ENCODE assay signal across 1 cellular context in genomic region chr3:51860703-51861665, GRCh38.
TF ChIP-seq lines count a peak whose summit lies in the region.

Gene IQCF2 (plus strand): TSS chr3:51861615. CDS start chr3:51861667, 52 bp downstream.

TF ChIP-seq in K562, 482 proteins besides CTCF, POLR2A, EP300 and RAD21 (continued from another document):
- TF ChIP-seq, protein P1, sequence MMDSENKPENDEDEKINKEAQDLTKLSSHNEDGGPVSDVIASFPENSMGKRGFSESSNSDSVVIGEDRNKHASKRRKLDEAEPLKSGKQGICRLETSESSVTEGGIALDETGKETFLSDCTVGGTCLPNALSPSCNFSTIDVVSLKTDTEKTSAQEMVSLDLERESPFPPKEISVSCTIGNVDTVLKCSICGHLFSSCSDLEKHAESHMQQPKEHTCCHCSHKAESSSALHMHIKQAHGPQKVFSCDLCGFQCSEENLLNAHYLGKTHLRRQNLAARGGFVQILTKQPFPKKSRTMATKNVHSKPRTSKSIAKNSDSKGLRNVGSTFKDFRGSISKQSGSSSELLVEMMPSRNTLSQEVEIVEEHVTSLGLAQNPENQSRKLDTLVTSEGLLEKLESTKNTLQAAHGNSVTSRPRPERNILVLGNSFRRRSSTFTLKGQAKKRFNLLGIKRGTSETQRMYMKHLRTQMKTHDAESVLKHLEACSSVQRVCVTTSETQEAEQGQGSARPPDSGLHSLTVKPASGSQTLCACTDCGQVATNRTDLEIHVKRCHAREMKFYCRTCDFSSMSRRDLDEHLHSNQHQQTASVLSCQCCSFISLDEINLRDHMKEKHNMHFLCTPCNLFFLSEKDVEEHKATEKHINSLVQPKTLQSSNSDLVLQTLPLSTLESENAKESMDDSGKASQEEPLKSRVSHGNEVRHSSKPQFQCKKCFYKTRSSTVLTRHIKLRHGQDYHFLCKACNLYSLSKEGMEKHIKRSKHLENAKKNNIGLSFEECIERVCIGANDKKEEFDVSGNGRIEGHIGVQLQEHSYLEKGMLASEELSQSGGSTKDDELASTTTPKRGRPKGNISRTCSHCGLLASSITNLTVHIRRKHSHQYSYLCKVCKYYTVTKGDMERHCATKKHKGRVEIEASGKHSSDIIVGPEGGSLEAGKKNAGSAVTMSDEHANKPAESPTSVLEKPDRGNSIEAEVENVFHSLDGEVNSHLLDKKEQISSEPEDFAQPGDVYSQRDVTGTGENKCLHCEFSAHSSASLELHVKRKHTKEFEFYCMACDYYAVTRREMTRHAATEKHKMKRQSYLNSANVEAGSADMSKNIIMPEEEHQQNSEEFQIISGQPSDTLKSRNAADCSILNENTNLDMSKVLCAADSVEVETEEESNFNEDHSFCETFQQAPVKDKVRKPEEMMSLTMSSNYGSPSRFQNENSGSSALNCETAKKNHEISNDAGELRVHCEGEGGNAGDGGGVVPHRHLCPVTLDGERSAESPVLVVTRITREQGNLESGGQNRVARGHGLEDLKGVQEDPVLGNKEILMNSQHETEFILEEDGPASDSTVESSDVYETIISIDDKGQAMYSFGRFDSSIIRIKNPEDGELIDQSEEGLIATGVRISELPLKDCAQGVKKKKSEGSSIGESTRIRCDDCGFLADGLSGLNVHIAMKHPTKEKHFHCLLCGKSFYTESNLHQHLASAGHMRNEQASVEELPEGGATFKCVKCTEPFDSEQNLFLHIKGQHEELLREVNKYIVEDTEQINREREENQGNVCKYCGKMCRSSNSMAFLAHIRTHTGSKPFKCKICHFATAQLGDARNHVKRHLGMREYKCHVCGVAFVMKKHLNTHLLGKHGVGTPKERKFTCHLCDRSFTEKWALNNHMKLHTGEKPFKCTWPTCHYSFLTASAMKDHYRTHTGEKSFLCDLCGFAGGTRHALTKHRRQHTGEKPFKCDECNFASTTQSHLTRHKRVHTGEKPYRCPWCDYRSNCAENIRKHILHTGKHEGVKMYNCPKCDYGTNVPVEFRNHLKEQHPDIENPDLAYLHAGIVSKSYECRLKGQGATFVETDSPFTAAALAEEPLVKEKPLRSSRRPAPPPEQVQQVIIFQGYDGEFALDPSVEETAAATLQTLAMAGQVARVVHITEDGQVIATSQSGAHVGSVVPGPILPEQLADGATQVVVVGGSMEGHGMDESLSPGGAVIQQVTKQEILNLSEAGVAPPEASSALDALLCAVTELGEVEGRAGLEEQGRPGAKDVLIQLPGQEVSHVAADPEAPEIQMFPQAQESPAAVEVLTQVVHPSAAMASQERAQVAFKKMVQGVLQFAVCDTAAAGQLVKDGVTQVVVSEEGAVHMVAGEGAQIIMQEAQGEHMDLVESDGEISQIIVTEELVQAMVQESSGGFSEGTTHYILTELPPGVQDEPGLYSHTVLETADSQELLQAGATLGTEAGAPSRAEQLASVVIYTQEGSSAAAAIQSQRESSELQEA (IDR thresholded peaks at IDR 0.05; ENCODE audit: low read depth): no peak
- TF ChIP-seq, protein P2, sequence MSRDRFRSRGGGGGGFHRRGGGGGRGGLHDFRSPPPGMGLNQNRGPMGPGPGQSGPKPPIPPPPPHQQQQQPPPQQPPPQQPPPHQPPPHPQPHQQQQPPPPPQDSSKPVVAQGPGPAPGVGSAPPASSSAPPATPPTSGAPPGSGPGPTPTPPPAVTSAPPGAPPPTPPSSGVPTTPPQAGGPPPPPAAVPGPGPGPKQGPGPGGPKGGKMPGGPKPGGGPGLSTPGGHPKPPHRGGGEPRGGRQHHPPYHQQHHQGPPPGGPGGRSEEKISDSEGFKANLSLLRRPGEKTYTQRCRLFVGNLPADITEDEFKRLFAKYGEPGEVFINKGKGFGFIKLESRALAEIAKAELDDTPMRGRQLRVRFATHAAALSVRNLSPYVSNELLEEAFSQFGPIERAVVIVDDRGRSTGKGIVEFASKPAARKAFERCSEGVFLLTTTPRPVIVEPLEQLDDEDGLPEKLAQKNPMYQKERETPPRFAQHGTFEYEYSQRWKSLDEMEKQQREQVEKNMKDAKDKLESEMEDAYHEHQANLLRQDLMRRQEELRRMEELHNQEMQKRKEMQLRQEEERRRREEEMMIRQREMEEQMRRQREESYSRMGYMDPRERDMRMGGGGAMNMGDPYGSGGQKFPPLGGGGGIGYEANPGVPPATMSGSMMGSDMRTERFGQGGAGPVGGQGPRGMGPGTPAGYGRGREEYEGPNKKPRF (IDR thresholded peaks at IDR 0.05; ENCODE audit: low read depth, low read length): no peak
- TF ChIP-seq CBFA2T3 (IDR thresholded peaks at IDR 0.05) (peak; percentile 70), DPF2 (IDR thresholded peaks at IDR 0.05) (peak; percentile 44; the same call in 1 of the 2 replicates), GATAD2A (IDR thresholded peaks at IDR 0.05) (no peak), SMARCA4 (IDR thresholded peaks at IDR 0.05) (0 out of 2 replicates have a peak, but pooled peaks have one; percentile 15), TEAD4 (IDR thresholded peaks at IDR 0.05; ENCODE audit: low read length) (no peak), TEAD4 (CRISPR knock-in tag; IDR thresholded peaks at IDR 0.05; ENCODE audit: borderline replicate concordance) (no peak), ARID1B (IDR thresholded peaks at IDR 0.05) (peak; percentile 50; the same call in 1 of the 2 replicates), NCOR1 (IDR thresholded peaks at IDR 0.05) (peak; percentile 20; the same call in 1 of the 2 replicates), TAL1 (IDR thresholded peaks at IDR 0.05) (peak; percentile 40; the same call in 1 of the 2 replicates), ZNF347 (CRISPR knock-in tag; IDR thresholded peaks at IDR 0.05; ENCODE audit: low read depth) (no peak), ELF2 (CRISPR knock-in tag; IDR thresholded peaks at IDR 0.05) (no peak), TCF3 (CRISPR knock-in tag; IDR thresholded peaks at IDR 0.05) (peak; percentile 29; the same call in 1 of the 2 replicates), SPI1 (IDR thresholded peaks at IDR 0.05; ENCODE audit: borderline replicate concordance, low read depth, low read length) (peak; percentile 78), KAT2B (IDR thresholded peaks at IDR 0.05; ENCODE audit: low read depth, low read length) (no peak), MIER1 (IDR thresholded peaks at IDR 0.05; ENCODE audit: low read depth) (no peak), STAT5B (CRISPR knock-in tag; IDR thresholded peaks at IDR 0.05) (no peak), CBFA2T2 (conservative IDR thresholded peaks at IDR 0.05) (peak; percentile 49; the same call in 1 of the 2 replicates), GMEB1 (CRISPR knock-in tag; IDR thresholded peaks at IDR 0.05) (no peak), ZNF76 (CRISPR knock-in tag; IDR thresholded peaks at IDR 0.05; ENCODE audit: borderline replicate concordance) (no peak), ETV6 (IDR thresholded peaks at IDR 0.05; ENCODE audit: borderline replicate concordance in 1 of 2, low read depth in 2 of 2, low read length in 1 of 2) (no peak), ETV6 (CRISPR knock-in tag; IDR thresholded peaks at IDR 0.05; ENCODE audit: borderline replicate concordance) (no peak), CHAMP1 (IDR thresholded peaks at IDR 0.05) (no peak), ARHGAP35 (IDR thresholded peaks at IDR 0.05; ENCODE audit: partially characterized antibody) (no peak), ZNF124 (CRISPR knock-in tag; IDR thresholded peaks at IDR 0.05) (no peak)
- TF ChIP-seq, protein P3, sequence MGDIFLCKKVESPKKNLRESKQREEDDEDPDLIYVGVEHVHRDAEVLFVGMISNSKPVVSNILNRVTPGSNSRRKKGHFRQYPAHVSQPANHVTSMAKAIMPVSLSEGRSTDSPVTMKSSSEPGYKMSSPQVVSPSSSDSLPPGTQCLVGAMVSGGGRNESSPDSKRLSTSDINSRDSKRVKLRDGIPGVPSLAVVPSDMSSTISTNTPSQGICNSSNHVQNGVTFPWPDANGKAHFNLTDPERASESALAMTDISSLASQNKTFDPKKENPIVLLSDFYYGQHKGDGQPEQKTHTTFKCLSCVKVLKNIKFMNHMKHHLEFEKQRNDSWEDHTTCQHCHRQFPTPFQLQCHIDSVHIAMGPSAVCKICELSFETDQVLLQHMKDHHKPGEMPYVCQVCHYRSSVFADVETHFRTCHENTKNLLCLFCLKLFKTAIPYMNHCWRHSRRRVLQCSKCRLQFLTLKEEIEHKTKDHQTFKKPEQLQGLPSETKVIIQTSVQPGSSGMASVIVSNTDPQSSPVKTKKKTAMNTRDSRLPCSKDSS (IDR thresholded peaks at IDR 0.05; ENCODE audit: low read depth, partially characterized antibody): no peak
- TF ChIP-seq, protein P4, sequence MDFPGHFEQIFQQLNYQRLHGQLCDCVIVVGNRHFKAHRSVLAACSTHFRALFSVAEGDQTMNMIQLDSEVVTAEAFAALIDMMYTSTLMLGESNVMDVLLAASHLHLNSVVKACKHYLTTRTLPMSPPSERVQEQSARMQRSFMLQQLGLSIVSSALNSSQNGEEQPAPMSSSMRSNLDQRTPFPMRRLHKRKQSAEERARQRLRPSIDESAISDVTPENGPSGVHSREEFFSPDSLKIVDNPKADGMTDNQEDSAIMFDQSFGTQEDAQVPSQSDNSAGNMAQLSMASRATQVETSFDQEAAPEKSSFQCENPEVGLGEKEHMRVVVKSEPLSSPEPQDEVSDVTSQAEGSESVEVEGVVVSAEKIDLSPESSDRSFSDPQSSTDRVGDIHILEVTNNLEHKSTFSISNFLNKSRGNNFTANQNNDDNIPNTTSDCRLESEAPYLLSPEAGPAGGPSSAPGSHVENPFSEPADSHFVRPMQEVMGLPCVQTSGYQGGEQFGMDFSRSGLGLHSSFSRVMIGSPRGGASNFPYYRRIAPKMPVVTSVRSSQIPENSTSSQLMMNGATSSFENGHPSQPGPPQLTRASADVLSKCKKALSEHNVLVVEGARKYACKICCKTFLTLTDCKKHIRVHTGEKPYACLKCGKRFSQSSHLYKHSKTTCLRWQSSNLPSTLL (IDR thresholded peaks at IDR 0.05): no peak
TF ChIP-seq in K562: peak in this region for 11.
